Comparison of ENCODE assay signal across 29 cellular contexts in the genomic region with DNA sequence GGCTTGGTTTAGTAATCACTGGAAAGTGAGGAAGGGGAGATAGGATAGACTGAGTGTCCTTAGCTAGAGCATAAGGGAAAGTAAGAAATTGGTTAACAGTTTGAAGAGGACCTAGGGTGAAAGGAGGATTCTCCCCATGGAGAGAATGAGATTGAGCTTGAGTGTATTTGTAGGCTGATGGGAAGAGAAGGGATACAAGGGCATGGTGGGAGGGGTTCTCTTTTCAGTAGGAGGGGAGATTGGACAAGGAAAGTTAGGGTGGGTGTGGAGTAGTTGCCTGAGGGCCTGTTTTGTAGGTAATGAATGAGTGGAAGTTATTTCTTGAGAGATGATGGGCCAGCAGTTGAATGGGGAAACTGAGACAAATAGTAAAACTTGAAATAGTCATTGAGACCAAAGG. TPM values are rescaled to one million over a fixed set of nuclear protein-coding genes. Genes with fewer than 3 reads are reported as not detected.
DNase-seq lines count a peak whose midpoint lies in the region; ATAC-seq, FAIRE-seq and TF ChIP-seq lines count a peak whose summit lies in the region.
"Had no signal": no experiment of that assay in that cellular context is flagged by ENCODE, and none has a peak within 500 bp of the region (broad histone marks: within the 10 kb centered on the region; RNA-seq: fewer than 3 reads in every experiment).

No MANE protein-coding gene starts in this region.

- BruUV-seq in PC-9 (replicated peaks; lab: Mats Ljungman, UMichigan) (no TSS peak), HepG2 (replicated peaks; lab: Mats Ljungman, UMichigan) (no TSS peak)

- no peak for TF ChIP-seq RAD21 in HepG2 (CRISPR knock-in tag; IDR thresholded peaks at IDR 0.05)

- H3K79me2 ChIP-seq in PC-9 (ENCODE audit: low read depth) (peaks cover 85% of the 10 kb centered on the region), HepG2 (ENCODE audit: insufficient read depth, low read length) (peaks cover 74% of the 10 kb centered on the region)

- TF ChIP-seq CTCF in HEK293 (tag by site-specific recombination; IDR thresholded peaks at IDR 0.05) (no peak), PC-9 (conservative IDR thresholded peaks at IDR 0.05) (no peak), HepG2 (CRISPR knock-in tag; IDR thresholded peaks at IDR 0.05) (no peak), endothelial cell (IDR thresholded peaks at IDR 0.05; ENCODE audit: unreplicated experiment) (no peak)

- intact Hi-C loops in PC-9 (cut with micrococcal nuclease; ENCODE audit: unreplicated experiment) (loop anchor here (10.0 kb wide), 1 partner anchor 1763 kb away; no protein-coding TSS in a partner anchor), HepG2 (cut with micrococcal nuclease; ENCODE audit: unreplicated experiment) (no loop called here), left cardiac atrium (cut with DNase I) (loop anchor here in 1 of 2 donors (10.0 kb wide), 1 partner anchor 683 kb away; the partner anchor contains the start of gene HDDC2)

- H3K4me3 ChIP-seq in CD4-positive, CD25-positive, alpha-beta regulatory T cell (ENCODE audit: low read depth, low read length): peak overlapping the region; percentile 89
- H3K4me3 ChIP-seq in HEK293 (ENCODE audit: low read depth, low read length): no peak overlapping the region
- H3K4me3 ChIP-seq in PC-9: no peak overlapping the region
- H3K4me3 ChIP-seq in HepG2 (replicated peaks in 1 of 3; ENCODE audit: insufficient read depth in 1 of 3, low read depth in 2 of 3, low read length in 3 of 3): peak overlapping the region; percentile 9 to 95 (median 80); a peak in 3 of 6 replicates
- H3K4me3 ChIP-seq: MG63, pancreas, right atrium auricular region, testis, uterus had no signal

- peak overlapping the region; percentile 10 for H3K9ac ChIP-seq in HepG2 (ENCODE audit: insufficient read depth, low read depth, low read length)

- CTCF ChIA-PET in HEK293 (lab: Yijun Ruan, JAX) (no interaction called here), PC-9 (lab: Charles Lee) (no interaction called here), HepG2 (lab: Yijun Ruan, JAX; ENCODE audit: low intra/inter-chr PET ratio, low total read pairs) (no interaction called here)

- H4K20me1 ChIP-seq in PC-9 (ENCODE audit: insufficient read depth): 0 out of 2 replicates have a peak, but pooled peaks cover 12% of the 10 kb centered on the region
- H4K20me1 ChIP-seq in HepG2 (ENCODE audit: insufficient read depth, low read length): peaks cover 23% of the 10 kb centered on the region

- H3K4me3 Mint-ChIP-seq in CD4-positive, CD25-positive, alpha-beta regulatory T cell: no peak overlapping the region
- no peak overlapping the region for H3K4me3 Mint-ChIP-seq in endothelial cell (ENCODE audit: unreplicated experiment)
- H3K4me3 Mint-ChIP-seq: activated CD4-positive, alpha-beta memory T cell treated with anti-CD3 and anti-CD28 coated beads for 36 hours; activated naive CD8-positive, alpha-beta T cell treated with anti-CD3 and anti-CD28 coated beads, Interleukin-2, amount 10 ng/mL, durations not matched to agents 7 days and 5 days; central memory CD8-positive, alpha-beta T cell; mesothelial cell of epicardium; natural killer cell had no signal

- no peak overlapping the region for H2AFZ ChIP-seq in PC-9
- H2AFZ ChIP-seq in HepG2 (ENCODE audit: low read length): no peak overlapping the region

- H3K27me3 ChIP-seq in CD4-positive, CD25-positive, alpha-beta regulatory T cell (ENCODE audit: control insufficient read depth, insufficient read depth, low read length): no peaks in the 10 kb centered on the region
- H3K27me3 ChIP-seq in PC-9 (ENCODE audit: insufficient read depth, low read depth): no peaks in the 10 kb centered on the region
- no peaks in the 10 kb centered on the region; a peak in 1 of 5 replicates for H3K27me3 ChIP-seq in HepG2 (ENCODE audit: control insufficient read depth in 1 of 2, insufficient read depth in 2 of 2, low read length in 2 of 2)
- H3K27me3 ChIP-seq: MG63, pancreas, right atrium auricular region, testis, uterus had no signal

- no peaks in the 10 kb centered on the region for H3K9me3 ChIP-seq in CD4-positive, CD25-positive, alpha-beta regulatory T cell (ENCODE audit: control insufficient read depth in 2 of 2, low read length in 2 of 2)
- H3K9me3 ChIP-seq in HEK293 (ENCODE audit: control insufficient read depth, insufficient read depth, low read depth, low read length) (no peaks in the 10 kb centered on the region), PC-9 (ENCODE audit: insufficient read depth, low read depth) (no peaks in the 10 kb centered on the region), HepG2 (ENCODE audit: low read length) (no peaks in the 10 kb centered on the region)
- H3K9me3 ChIP-seq: MG63, pancreas, right atrium auricular region, testis, uterus had no signal

- DNase-seq in CD4-positive, CD25-positive, alpha-beta regulatory T cell: no peak
- DNase-seq in PC-9 (no peak), HepG2 (ENCODE audit: low spot score) (no peak), endothelial cell (ENCODE audit: low spot score) (no peak), left cardiac atrium (no peak)
- DNase-seq: activated CD4-positive, alpha-beta memory T cell treated with anti-CD3 and anti-CD28 coated beads for 36 hours; activated effector memory CD4-positive, alpha-beta T cell treated with anti-CD3 and anti-CD28 coated beads, Interleukin-2, amount 50 U/mL, for 16 hours; activated naive CD8-positive, alpha-beta T cell treated with anti-CD3 and anti-CD28 coated beads, Interleukin-2, amount 10 ng/mL, durations not matched to agents 7 days and 5 days; Calu3; HCEC 1CT; MG63; natural killer cell; NCI-H1417 treated with DMSO at 0.1 percent for 48 hours; NCI-H2081 treated with DMSO at 0.1 percent for 48 hours; NCI-H345; NCI-H774; pancreas; SHP77 treated with DMSO at 0.1 percent for 48 hours; stimulated activated CD4-positive, alpha-beta T cell treated with anti-CD3 and anti-CD28 coated beads, Interleukin-12 subunit alpha, Interleukin-12 subunit beta, amount 100 ng/mL, for 4 hours; stimulated activated CD4-positive, alpha-beta T cell treated with anti-CD3 and anti-CD28 coated beads, Interleukin-4, amount 100 ng/mL, for 24 hours; stimulated activated naive CD4-positive, alpha-beta T cell; testis; uterus had no signal

- POLR2A ChIA-PET in HEK293 (lab: Yijun Ruan, JAX): no interaction called here
- POLR2A ChIA-PET in PC-9 (lab: Charles Lee; ENCODE audit: unreplicated experiment): no interaction called here
- POLR2A ChIA-PET in HepG2 (lab: Yijun Ruan, JAX): interaction anchor here (5.4 kb wide), 1 partner anchor 31 kb away, joined by 71 read pairs; the partner anchor contains the start of gene HINT3

- in situ Hi-C loops in HepG2 (cut with HindIII; ENCODE audit: extremely low pct_ligation_motif_present, low pct_unique_long_range_greater_than_20kb): no loop called here

- no peak for ATAC-seq in CD4-positive, CD25-positive, alpha-beta regulatory T cell (ENCODE audit: low read depth in 2 of 2)
- ATAC-seq in HepG2 (no peak), left cardiac atrium (no peak), GM18505 (IDR thresholded peaks at IDR 0.05; ENCODE audit: unreplicated experiment) (no peak), HG02938 (IDR thresholded peaks at IDR 0.05; ENCODE audit: unreplicated experiment) (no peak)
- ATAC-seq: pancreas had no signal

- FAIRE-seq in HepG2 (lab: Jason Lieb, UNC): no peak
- FAIRE-seq: pancreas had no signal

- no peaks in the 10 kb centered on the region for H3K36me3 Mint-ChIP-seq in CD4-positive, CD25-positive, alpha-beta regulatory T cell
- no peaks in the 10 kb centered on the region for H3K36me3 Mint-ChIP-seq in endothelial cell (ENCODE audit: low read depth, unreplicated experiment)
- H3K36me3 Mint-ChIP-seq: activated CD4-positive, alpha-beta memory T cell treated with anti-CD3 and anti-CD28 coated beads for 36 hours; activated naive CD8-positive, alpha-beta T cell treated with anti-CD3 and anti-CD28 coated beads, Interleukin-2, amount 10 ng/mL, durations not matched to agents 7 days and 5 days; mesothelial cell of epicardium; natural killer cell had no signal

- H3K4me2 ChIP-seq in PC-9: peak overlapping the region; percentile 87
- peak overlapping the region; percentile 90 for H3K4me2 ChIP-seq in HepG2 (ENCODE audit: low read depth, low read length)

- no peak overlapping the region for H3K27ac ChIP-seq in CD4-positive, CD25-positive, alpha-beta regulatory T cell (ENCODE audit: insufficient read depth, low read length, poor library complexity, severe bottlenecking)
- no peak overlapping the region for H3K27ac ChIP-seq in HEK293 (ENCODE audit: extremely low read depth, low read depth, low read length)
- no peak overlapping the region for H3K27ac ChIP-seq in PC-9
- H3K27ac ChIP-seq in HepG2 (ENCODE audit: extremely low read length, insufficient read depth, low read length): peak overlapping the region; percentile 2
- H3K27ac ChIP-seq: right atrium auricular region, testis, uterus had no signal

- no peaks in the 10 kb centered on the region; the same call in 1 of the 2 replicates for H3K9me2 ChIP-seq in PC-9 (ENCODE audit: insufficient read depth)

- H3K27ac Mint-ChIP-seq in CD4-positive, CD25-positive, alpha-beta regulatory T cell: no peak overlapping the region
- H3K27ac Mint-ChIP-seq in endothelial cell (ENCODE audit: unreplicated experiment): no peak overlapping the region
- H3K27ac Mint-ChIP-seq: activated CD4-positive, alpha-beta memory T cell treated with anti-CD3 and anti-CD28 coated beads for 36 hours; activated naive CD8-positive, alpha-beta T cell treated with anti-CD3 and anti-CD28 coated beads, Interleukin-2, amount 10 ng/mL, durations not matched to agents 7 days and 5 days; mesothelial cell of epicardium; natural killer cell had no signal

- H3K36me3 ChIP-seq in CD4-positive, CD25-positive, alpha-beta regulatory T cell (ENCODE audit: control insufficient read depth, insufficient read depth, low read length): no peaks in the 10 kb centered on the region
- H3K36me3 ChIP-seq in HEK293 (ENCODE audit: control insufficient read depth in 2 of 2, insufficient read depth in 1 of 2, low read length in 2 of 2) (no peaks in the 10 kb centered on the region; a peak in 1 of 3 replicates), PC-9 (ENCODE audit: low read depth) (no peaks in the 10 kb centered on the region), HepG2 (replicated peaks in 1 of 2; ENCODE audit: control insufficient read depth in 1 of 2, insufficient read depth in 2 of 2, low read length in 2 of 2) (peaks cover 0 to 2% of the 10 kb centered on the region in 2 experiments; a peak in 2 of 5 replicates)
- H3K36me3 ChIP-seq: MG63, pancreas, right atrium auricular region, uterus had no signal

- H3K9me3 Mint-ChIP-seq in CD4-positive, CD25-positive, alpha-beta regulatory T cell: no peaks in the 10 kb centered on the region
- H3K9me3 Mint-ChIP-seq in endothelial cell (ENCODE audit: unreplicated experiment): no peaks in the 10 kb centered on the region
- H3K9me3 Mint-ChIP-seq: activated CD4-positive, alpha-beta memory T cell treated with anti-CD3 and anti-CD28 coated beads for 36 hours; activated naive CD8-positive, alpha-beta T cell treated with anti-CD3 and anti-CD28 coated beads, Interleukin-2, amount 10 ng/mL, durations not matched to agents 7 days and 5 days; central memory CD8-positive, alpha-beta T cell; mesothelial cell of epicardium; natural killer cell had no signal

- peaks cover 21% of the 10 kb centered on the region for H3K4me1 ChIP-seq in CD4-positive, CD25-positive, alpha-beta regulatory T cell (ENCODE audit: control insufficient read depth, insufficient read depth, low read length, poor library complexity, severe bottlenecking)
- peaks cover 12% of the 10 kb centered on the region for H3K4me1 ChIP-seq in HEK293 (ENCODE audit: control insufficient read depth, insufficient read depth, low read length)
- peaks cover 50% of the 10 kb centered on the region for H3K4me1 ChIP-seq in PC-9 (replicated peaks; ENCODE audit: insufficient read depth)
- H3K4me1 ChIP-seq in HepG2 (ENCODE audit: insufficient read depth, low read length): peaks cover 81% of the 10 kb centered on the region
- H3K4me1 ChIP-seq: uterus had no signal

- peaks cover 20 to 33% (median 24%) of the 10 kb centered on the region in 4 donors for H3K4me1 Mint-ChIP-seq in CD4-positive, CD25-positive, alpha-beta regulatory T cell
- no peaks in the 10 kb centered on the region for H3K4me1 Mint-ChIP-seq in endothelial cell (ENCODE audit: unreplicated experiment)
- H3K4me1 Mint-ChIP-seq: natural killer cell had no signal

- no peak for TF ChIP-seq POLR2A in HepG2 (IDR thresholded peaks at IDR 0.05; ENCODE audit: insufficient read depth in 1 of 2, low read depth in 2 of 2, low read length in 2 of 2)
- TF ChIP-seq POLR2A in GM18505 (IDR thresholded peaks at IDR 0.05; ENCODE audit: borderline replicate concordance, extremely low read depth, insufficient read depth, insufficient read length): no peak

- TF ChIP-seq EP300 in HepG2 (IDR thresholded peaks at IDR 0.05; ENCODE audit: low read depth in 2 of 2, low read length in 2 of 2) (no peak), HepG2 (CRISPR knock-in tag; IDR thresholded peaks at IDR 0.05; ENCODE audit: borderline replicate concordance) (no peak)

- no peaks in the 10 kb centered on the region for H3K27me3 Mint-ChIP-seq in CD4-positive, CD25-positive, alpha-beta regulatory T cell
- H3K27me3 Mint-ChIP-seq in endothelial cell (ENCODE audit: unreplicated experiment): no peaks in the 10 kb centered on the region
- H3K27me3 Mint-ChIP-seq: activated CD4-positive, alpha-beta memory T cell treated with anti-CD3 and anti-CD28 coated beads for 36 hours; activated naive CD8-positive, alpha-beta T cell treated with anti-CD3 and anti-CD28 coated beads, Interleukin-2, amount 10 ng/mL, durations not matched to agents 7 days and 5 days; central memory CD8-positive, alpha-beta T cell had no signal

- H3F3A ChIP-seq in PC-9 (ENCODE audit: insufficient read depth, low read depth): peaks cover 19% of the 10 kb centered on the region

RNA-seq across cellular contexts. Expression of gene TRMT11, which starts 1.9 kb away (rescaled TPM):
- 16.9 TPM for total RNA-seq in CD4-positive, CD25-positive, alpha-beta regulatory T cell
- 10 to 100 TPM in 1 of 4 donors, 1 to 10 TPM in 3; 5.7 to 12.0 (median 9.7) TPM for polyA plus RNA-seq in CD4-positive, CD25-positive, alpha-beta regulatory T cell
- total RNA-seq in PC-9 (2021) (24.2 and 26.0 TPM in 2 replicates), HepG2 (2016; rRNA removed; fragmentation: Illumina TruSeq; extraction: Trizol) (66.0 and 81.9 TPM in 2 replicates), endothelial cell (ENCODE audit: unreplicated experiment) (9.6 TPM), left cardiac atrium (10 to 100 TPM in 1 of 2 donors, 1 to 10 TPM in 1; 7.9 to 14.8 TPM)
- 21.2 and 26.8 TPM in 2 replicates for total RNA-seq in HepG2 (2016; cell fraction: cytosol; rRNA removed; fragmentation: Illumina TruSeq; extraction: Trizol; ENCODE audit: low read depth)
- 67.4 and 74.9 TPM in 2 replicates for total RNA-seq in HepG2 (2016; cell fraction: insoluble cytoplasmic fraction; rRNA removed; fragmentation: Illumina TruSeq; extraction: Trizol)
- total RNA-seq in HepG2 (2016; cell fraction: membrane; rRNA removed; fragmentation: Illumina TruSeq; extraction: Trizol): 20.1 and 28.0 TPM in 2 replicates
- 235 and 261 TPM in 2 replicates for total RNA-seq in HepG2 (2016; cell fraction: nucleus; rRNA removed; fragmentation: Illumina TruSeq; extraction: Trizol)
- 31.9 and 42.2 TPM in 2 replicates for polyA plus RNA-seq in HepG2 (2011; rRNA removed)
- polyA plus RNA-seq in HepG2 (2011; cell fraction: cytosol; rRNA removed): 13.5 and 18.7 TPM in 2 replicates
- 53.6 and 65.0 TPM in 2 replicates for polyA plus RNA-seq in HepG2 (2011; cell fraction: nucleus; rRNA removed)
- 22.7 and 30.6 TPM in 2 replicates for polyA plus RNA-seq in HepG2 (2012)
- 3.1 and 3.6 TPM in 2 replicates for polyA plus RNA-seq in HepG2 (2016; cell fraction: cytosol; fragmentation: Illumina TruSeq; extraction: Trizol; ENCODE audit: low read depth)
- 45.8 and 49.9 TPM in 2 replicates for polyA plus RNA-seq in HepG2 (2016; cell fraction: insoluble cytoplasmic fraction; fragmentation: Illumina TruSeq; extraction: Trizol; ENCODE audit: low read depth)
- 6.0 and 6.4 TPM in 2 replicates for polyA plus RNA-seq in HepG2 (2016; cell fraction: membrane; fragmentation: Illumina TruSeq; extraction: Trizol; ENCODE audit: low read depth)
- polyA plus RNA-seq in HepG2 (2016; cell fraction: nucleus; fragmentation: Illumina TruSeq; extraction: Trizol; ENCODE audit: insufficient read depth, low read depth): 68.3 and 74.4 TPM in 2 replicates
- polyA minus RNA-seq in HepG2 (2011; rRNA and poly(A)+ RNA removed; ENCODE audit: low replicate concordance): 15.0 and 25.2 TPM in 2 replicates
- 13.2 and 16.8 TPM in 2 replicates for polyA minus RNA-seq in HepG2 (2011; cell fraction: cytosol; rRNA and poly(A)+ RNA removed)
- polyA minus RNA-seq in HepG2 (2011; cell fraction: nucleus; rRNA and poly(A)+ RNA removed): 381 and 440 TPM in 2 replicates

RNA-seq across cellular contexts. Expression of gene HINT3, which starts 31.7 kb away (rescaled TPM):
- 11.6 TPM for total RNA-seq in CD4-positive, CD25-positive, alpha-beta regulatory T cell
- polyA plus RNA-seq in CD4-positive, CD25-positive, alpha-beta regulatory T cell: 10 to 100 TPM in 2 of 4 donors, 1 to 10 TPM in 2; 8.3 to 13.9 (median 9.8) TPM
- total RNA-seq in PC-9 (2021) (13.6 and 14.4 TPM in 2 replicates), HepG2 (2016; rRNA removed; fragmentation: Illumina TruSeq; extraction: Trizol) (22.8 and 33.0 TPM in 2 replicates), endothelial cell (ENCODE audit: unreplicated experiment) (12.3 TPM), left cardiac atrium (10 to 100 TPM; 22.1 to 27.5 TPM)
- total RNA-seq in HepG2 (2016; cell fraction: cytosol; rRNA removed; fragmentation: Illumina TruSeq; extraction: Trizol; ENCODE audit: low read depth): 4.3 and 5.0 TPM in 2 replicates
- total RNA-seq in HepG2 (2016; cell fraction: insoluble cytoplasmic fraction; rRNA removed; fragmentation: Illumina TruSeq; extraction: Trizol): 22.7 and 34.5 TPM in 2 replicates
- 19.5 and 20.3 TPM in 2 replicates for total RNA-seq in HepG2 (2016; cell fraction: membrane; rRNA removed; fragmentation: Illumina TruSeq; extraction: Trizol)
- 11.8 and 12.4 TPM in 2 replicates for total RNA-seq in HepG2 (2016; cell fraction: nucleus; rRNA removed; fragmentation: Illumina TruSeq; extraction: Trizol)
- polyA plus RNA-seq in HepG2 (2011; rRNA removed): 2.8 and 3.1 TPM in 2 replicates
- 2.5 TPM in 2 replicates for polyA plus RNA-seq in HepG2 (2011; cell fraction: cytosol; rRNA removed)
- 1.3 and 1.6 TPM in 2 replicates for polyA plus RNA-seq in HepG2 (2011; cell fraction: nucleus; rRNA removed)
- polyA plus RNA-seq in HepG2 (2012): 15.9 and 22.1 TPM in 2 replicates
- 4.2 and 5.7 TPM in 2 replicates for polyA plus RNA-seq in HepG2 (2016; cell fraction: cytosol; fragmentation: Illumina TruSeq; extraction: Trizol; ENCODE audit: low read depth)
- polyA plus RNA-seq in HepG2 (2016; cell fraction: insoluble cytoplasmic fraction; fragmentation: Illumina TruSeq; extraction: Trizol; ENCODE audit: low read depth): 32.2 and 38.6 TPM in 2 replicates
- polyA plus RNA-seq in HepG2 (2016; cell fraction: membrane; fragmentation: Illumina TruSeq; extraction: Trizol; ENCODE audit: low read depth): 14.3 and 16.1 TPM in 2 replicates
- polyA plus RNA-seq in HepG2 (2016; cell fraction: nucleus; fragmentation: Illumina TruSeq; extraction: Trizol; ENCODE audit: insufficient read depth, low read depth): 12.5 and 13.2 TPM in 2 replicates
- polyA minus RNA-seq in HepG2 (2011; rRNA and poly(A)+ RNA removed; ENCODE audit: low replicate concordance): 1.3 and 3.6 TPM in 2 replicates
- 9.3 and 9.5 TPM in 2 replicates for polyA minus RNA-seq in HepG2 (2011; cell fraction: cytosol; rRNA and poly(A)+ RNA removed)
- 4.5 and 5.8 TPM in 2 replicates for polyA minus RNA-seq in HepG2 (2011; cell fraction: nucleus; rRNA and poly(A)+ RNA removed)

Comparison
In these comparisons a context has a peak if more than half of its experiments do, and no peak if none do; other contexts are left out.
1. H3K4me3 ChIP-seq: peak in CD4-positive, CD25-positive, alpha-beta regulatory T cell (single experiment) and HepG2 (3 of 3); none in HEK293 (single experiment) and PC-9 (single experiment).